Comparison of ENCODE assay signal across 11 cellular contexts in the genomic region with DNA sequence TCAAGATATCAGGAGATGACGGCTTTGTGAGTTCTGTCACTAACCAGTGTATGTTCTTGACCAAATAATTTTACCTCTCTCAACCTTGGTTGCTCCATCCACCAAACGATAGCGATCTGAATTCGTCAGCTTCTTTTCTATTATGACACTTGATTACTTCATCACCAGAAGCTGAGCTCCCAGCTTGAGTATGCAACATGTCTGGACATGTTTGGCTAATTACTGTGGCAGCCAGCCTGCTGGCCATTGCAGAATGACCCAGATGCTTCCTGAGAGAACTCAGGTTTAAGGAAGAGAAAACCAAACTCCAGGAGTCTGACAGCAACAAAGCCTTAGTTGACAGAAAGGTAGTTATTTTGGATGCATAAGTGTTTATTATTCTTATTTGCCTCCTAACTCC. TPM values are rescaled to one million over a fixed set of nuclear protein-coding genes. Genes with fewer than 3 reads are reported as not detected.
DNase-seq lines count a peak whose midpoint lies in the region; ATAC-seq, FAIRE-seq and TF ChIP-seq lines count a peak whose summit lies in the region.
"Had no signal": no experiment of that assay in that cellular context is flagged by ENCODE, and none has a peak within 500 bp of the region (broad histone marks: within the 10 kb centered on the region; RNA-seq: fewer than 3 reads in every experiment).

No MANE protein-coding gene starts in this region.

- H3K27me3 ChIP-seq in fibroblast of lung (ENCODE audit: control insufficient read depth, insufficient read depth, low read length), result no peaks in the 10 kb centered on the region

- H3K9ac ChIP-seq in fibroblast of lung (ENCODE audit: insufficient read depth, low read length), result no peak overlapping the region

- no peaks in the 10 kb centered on the region for H3K9me3 ChIP-seq in fibroblast of lung (ENCODE audit: control insufficient read depth, insufficient read depth, low read depth, low read length)

- TF ChIP-seq CTCF in fibroblast of lung (conservative IDR thresholded peaks at IDR 0.05 in 1 of 2, IDR thresholded peaks at IDR 0.05 in 1 of 2; ENCODE audit: low read depth in 1 of 2, low read length in 2 of 2), result no peak

- H2AFZ ChIP-seq in fibroblast of lung (ENCODE audit: low read length), result no peak overlapping the region

- H3K27ac ChIP-seq in fibroblast of lung (ENCODE audit: insufficient read depth, low read length), result no peak overlapping the region

- H3K4me1 ChIP-seq in fibroblast of lung (ENCODE audit: control insufficient read depth, extremely low read depth, insufficient read depth, low read length), result no peaks in the 10 kb centered on the region

- H3K4me3 ChIP-seq in fibroblast of lung (replicated peaks in 1 of 4; ENCODE audit: control extremely low read depth in 1 of 4, insufficient read depth in 1 of 4, low read depth in 3 of 4, low read length in 4 of 4), result no peak overlapping the region

- FAIRE-seq in urothelium cell line (lab: Jason Lieb, UNC), result no peak

- ATAC-seq in GM19351 (IDR thresholded peaks at IDR 0.05; ENCODE audit: unreplicated experiment), result no peak
- no peak for ATAC-seq in GM19455 (IDR thresholded peaks at IDR 0.05; ENCODE audit: unreplicated experiment)
- ATAC-seq: stimulated activated memory B cell treated with anti-CD40 and anti-IgM and Interleukin-4, amounts not matched to agents 10 μg/mL and 1 μg/mL and 100 μg/mL, for 72 hours had no signal

- H4K20me1 ChIP-seq in fibroblast of lung (ENCODE audit: control insufficient read depth, extremely low read depth, insufficient read depth, low read length), result no peaks in the 10 kb centered on the region

- no peak overlapping the region for H3K4me2 ChIP-seq in fibroblast of lung (ENCODE audit: extremely low read depth, insufficient read depth, low read length)

- no peaks in the 10 kb centered on the region for H3K79me2 ChIP-seq in fibroblast of lung (ENCODE audit: control insufficient read depth, insufficient read depth, low read length)

- DNase-seq in SIG-M5 treated with dmso at 0.1 percent for 504 hours (lab: John Stamatoyannopoulos, UW; ENCODE audit: unreplicated experiment) (peak; percentile 37), SIG-M5 (lab: John Stamatoyannopoulos, UW) (no peak), NOMO-1 treated with DMSO at 0.1 percent for 48 hours (lab: John Stamatoyannopoulos, UW; ENCODE audit: unreplicated experiment) (peak; percentile 97), fibroblast of lung (ENCODE audit: low read depth in 2 of 2) (peak; percentile 53 to 55), urothelium cell line (ENCODE audit: low spot score) (peak; percentile 40), NCI-H82 (lab: John Stamatoyannopoulos, UW) (no peak)
- DNase-seq: ACHN had no signal

- H3K36me3 ChIP-seq in fibroblast of lung (ENCODE audit: control insufficient read depth, insufficient read depth, low read length), result no peaks in the 10 kb centered on the region

RNA-seq across cellular contexts. Expression of gene PARM1, which starts 46.4 kb away (rescaled TPM):
- 0.77 and 2.0 TPM in 2 replicates for total RNA-seq in fibroblast of lung
- 0.20 and 0.30 TPM in 2 replicates for polyA plus RNA-seq in fibroblast of lung
- polyA plus RNA-seq in fibroblast of lung (2012), result 0.16 and 0.62 TPM in 2 replicates
- polyA minus RNA-seq in fibroblast of lung (ENCODE audit: low replicate concordance), result 0.11 TPM in 1 of 2 replicates, not detected in the other
- total RNA-seq: SK-MEL-5 had no signal

Comparison
In these comparisons a context has a peak if more than half of its experiments do, and no peak if none do; other contexts are left out.
1. DNase-seq: peak in SIG-M5 treated with dmso at 0.1 percent for 504 hours (single experiment), NOMO-1 treated with DMSO at 0.1 percent for 48 hours (single experiment), fibroblast of lung (2 of 2) and urothelium cell line (single experiment); none in SIG-M5 (single experiment) and NCI-H82 (single experiment).